In genomic region chr12:124909831-124910560, GRCh38 we compare ENCODE assay signal across 8 cellular contexts. TPM values are rescaled to one million over a fixed set of nuclear protein-coding genes. Genes with fewer than 3 reads are reported as not detected.
DNase-seq lines count a peak whose midpoint lies in the region; ATAC-seq, FAIRE-seq and TF ChIP-seq lines count a peak whose summit lies in the region.

No MANE protein-coding gene starts in this region.

- peak overlapping the region; percentile 59 to 82 for H3K4me3 Mint-ChIP-seq in activated T-cell treated with anti-CD3 and anti-CD28 coated beads, Interleukin-2, amount 50 U/mL, for 72 hours

- H3K4me3 ChIP-seq in adrenal gland, result peak overlapping the region in 1 of 4 donors; percentile 22
- peak overlapping the region in 1 of 2 donors; percentile 35 for H3K4me3 ChIP-seq in left lung
- H3K4me3 ChIP-seq in thyroid gland (replicated peaks in 1 of 3), result no peak overlapping the region

- no peak for DNase-seq in activated T-cell treated with anti-CD3 and anti-CD28 coated beads, Interleukin-2, amount 50 U/mL, for 72 hours
- no peak for DNase-seq in activated T-cell treated with anti-CD3 and anti-CD28 coated beads, Interleukin-2, amount 50 U/mL, for 48 hours
- DNase-seq in adrenal gland (peak in 1 of 7 donors; percentile 48), left lung (no peak), thyroid gland (no peak), GM19239 (ENCODE audit: insufficient read length, low spot score) (no peak), NCI-H146 treated with DMSO at 0.1 percent for 48 hours (lab: John Stamatoyannopoulos, UW; ENCODE audit: unreplicated experiment) (no peak)

- intact Hi-C loops in adrenal gland (cut with DNase I) (no loop called here), left lung (cut with DNase I) (no loop called here), thyroid gland (cut with DNase I) (no loop called here)

- H3K4me1 ChIP-seq in adrenal gland (replicated peaks in 1 of 2) (peaks cover 21 to 31% of the 10 kb centered on the region in 2 donors), left lung (peaks cover 17 to 47% of the 10 kb centered on the region in 2 donors), thyroid gland (peaks cover 22 to 35% of the 10 kb centered on the region in 2 donors)

- peak; percentile 21 to 58 for TF ChIP-seq POLR2A in adrenal gland (IDR thresholded peaks at IDR 0.05)
- TF ChIP-seq POLR2A in thyroid gland (IDR thresholded peaks at IDR 0.05), result peak in 1 of 2 donors; percentile 5

- H3K4me1 Mint-ChIP-seq in activated T-cell treated with anti-CD3 and anti-CD28 coated beads, Interleukin-2, amount 50 U/mL, for 72 hours (ENCODE audit: low read depth), result peaks cover 61% of the 10 kb centered on the region

- H3K27me3 ChIP-seq in adrenal gland (no peaks in the 10 kb centered on the region), left lung (no peaks in the 10 kb centered on the region), thyroid gland (no peaks in the 10 kb centered on the region)

- TF ChIP-seq CTCF in adrenal gland (IDR thresholded peaks at IDR 0.05), result no peak
- TF ChIP-seq CTCF in left lung (IDR thresholded peaks at IDR 0.05), result no peak
- no peak for TF ChIP-seq CTCF in thyroid gland (IDR thresholded peaks at IDR 0.05)

- peaks cover 31 to 33% of the 10 kb centered on the region in 2 donors for H3K36me3 Mint-ChIP-seq in activated T-cell treated with anti-CD3 and anti-CD28 coated beads, Interleukin-2, amount 50 U/mL, for 72 hours (ENCODE audit: insufficient read depth in 2 of 2)

- H3K27ac Mint-ChIP-seq in activated T-cell treated with anti-CD3 and anti-CD28 coated beads, Interleukin-2, amount 50 U/mL, for 72 hours, result peak overlapping the region; percentile 98

- no peak for FAIRE-seq in GM19239 (lab: Jason Lieb, UNC)

- no peaks in the 10 kb centered on the region for H3K9me3 ChIP-seq in adrenal gland (replicated peaks in 1 of 3)
- no peaks in the 10 kb centered on the region for H3K9me3 ChIP-seq in left lung
- no peaks in the 10 kb centered on the region for H3K9me3 ChIP-seq in thyroid gland

- 55 to 61% (median 59%) methylated on average over 8 of the region's 8 CpGs for WGBS in adrenal gland, 4 donors
- WGBS in thyroid gland, 2 donors, result 44 to 51% methylated on average over 8 of the region's 8 CpGs

- H3K27me3 Mint-ChIP-seq in activated T-cell treated with anti-CD3 and anti-CD28 coated beads, Interleukin-2, amount 50 U/mL, for 72 hours (ENCODE audit: low read depth), result no peaks in the 10 kb centered on the region

- H3K27ac ChIP-seq in adrenal gland (peak overlapping the region in 3 of 5 donors; percentile 31 to 67 (median 48)), left lung (peak overlapping the region in 1 of 2 donors; percentile 47), thyroid gland (peak overlapping the region in 2 of 3 donors; percentile 15 to 44)

- H3K36me3 ChIP-seq in adrenal gland (replicated peaks in 1 of 2) (peaks cover 0 to 31% of the 10 kb centered on the region in 2 donors), left lung (peaks cover 0 to 36% of the 10 kb centered on the region in 2 donors), thyroid gland (peaks cover 23 to 28% of the 10 kb centered on the region in 2 donors)

- peak in 1 of 2 donors; percentile 3 for ATAC-seq in activated T-cell treated with anti-CD3 and anti-CD28 coated beads, Interleukin-2, amount 50 U/mL, for 72 hours (replicated peaks in 1 of 2)
- ATAC-seq in left lung, result peak; percentile 1
- ATAC-seq in GM21423 (IDR thresholded peaks at IDR 0.05; ENCODE audit: unreplicated experiment), result no peak

- no peaks in the 10 kb centered on the region for H3K9me3 Mint-ChIP-seq in activated T-cell treated with anti-CD3 and anti-CD28 coated beads, Interleukin-2, amount 50 U/mL, for 72 hours

RNA-seq across cellular contexts. Expression of gene UBC, which starts 4.5 kb away (rescaled TPM):
- total RNA-seq in activated T-cell treated with anti-CD3 and anti-CD28 coated beads, Interleukin-2, amount 50 U/mL, for 72 hours, result 1,000 to 10,000 TPM; 1,002 to 1,182 TPM
- 1,000 to 10,000 TPM in 4 of 8 donors, 100 to 1,000 TPM in 4; 896 to 1,700 (median 1,052) TPM for total RNA-seq in adrenal gland
- polyA plus RNA-seq in adrenal gland, result 1,000 to 10,000 TPM in 2 of 3 donors, 100 to 1,000 TPM in 1; 797 to 1,499 (median 1,129) TPM
- 1,000 to 10,000 TPM in 1 of 2 donors, 100 to 1,000 TPM in 1; 933 to 1,095 TPM for total RNA-seq in left lung
- total RNA-seq in thyroid gland, result 1,000 to 10,000 TPM in 2 of 4 donors, 100 to 1,000 TPM in 2; 907 to 1,424 (median 1,000) TPM

RNA-seq across cellular contexts. Expression of gene SCARB1, which starts 46.3 kb away (rescaled TPM):
- 10 to 100 TPM; 13.4 to 14.5 TPM for total RNA-seq in activated T-cell treated with anti-CD3 and anti-CD28 coated beads, Interleukin-2, amount 50 U/mL, for 72 hours
- total RNA-seq in adrenal gland (1,000 to 10,000 TPM in 5 of 8 donors, 100 to 1,000 TPM in 3; 646 to 8,580 (median 1,325) TPM), left lung (10 to 100 TPM; 23.5 to 36.5 TPM), thyroid gland (10 to 100 TPM; 10.9 to 16.0 (median 15.4) TPM)
- 1,000 to 10,000 TPM in 2 of 3 donors, 100 to 1,000 TPM in 1; 213 to 5,784 (median 1,664) TPM for polyA plus RNA-seq in adrenal gland

Comparison
In these comparisons a context has a peak if more than half of its experiments do, and no peak if none do; other contexts are left out.
1. RNA of gene SCARB1, which starts 46.3 kb away (total RNA-seq): 646 to 8,580 TPM in adrenal gland; 23.5 to 36.5 TPM in left lung, 10.9 to 16.0 TPM in thyroid gland and 13.4 to 14.5 TPM in activated T-cell treated with anti-CD3 and anti-CD28 coated beads, Interleukin-2, amount 50 U/mL, for 72 hours; every median in the first group is over 10 times any median in the second.